In genomic region chr1:226660410-226661182, GRCh38 we compare ENCODE assay signal across 9 cellular contexts.
DNase-seq lines count a peak whose midpoint lies in the region; ATAC-seq and TF ChIP-seq lines count a peak whose summit lies in the region.
"Had no signal": no experiment of that assay in that cellular context is flagged by ENCODE, and none has a peak within 500 bp of the region (broad histone marks: within the 10 kb centered on the region; RNA-seq: fewer than 3 reads in every experiment).

No MANE protein-coding gene starts in this region.

- peaks cover 26% of the 10 kb centered on the region for H3K27me3 Mint-ChIP-seq in GM23338 (ENCODE audit: insufficient read depth, low read depth, poor library complexity)

- H3K9me3 ChIP-seq in SU-DHL-6 (ENCODE audit: insufficient read depth, low read length) (no peaks in the 10 kb centered on the region), prostate gland (no peaks in the 10 kb centered on the region), esophagus squamous epithelium (no peaks in the 10 kb centered on the region)

- H3K4me2 ChIP-seq in GM23338 (0 out of 2 replicates have a peak overlapping the region, but pooled peaks have one; percentile 48), SU-DHL-6 (ENCODE audit: low read depth, low read length, poor library complexity, severe bottlenecking) (peak overlapping the region; percentile 43)

- H3K79me2 ChIP-seq in GM23338 (replicated peaks; ENCODE audit: insufficient read depth) (no peaks in the 10 kb centered on the region), SU-DHL-6 (ENCODE audit: insufficient read depth, low read length) (peaks cover 20% of the 10 kb centered on the region)

- DNase-seq in GM23338 (ENCODE audit: low spot score): no peak
- peak; percentile 81 for DNase-seq in foreskin melanocyte
- no peak for DNase-seq in prostate gland (ENCODE audit: low spot score)
- DNase-seq in activated gamma-delta T cell treated with Interleukin-2 at 50 U/mL for 16 hours: no peak
- no peak for DNase-seq in HCEC 1CT
- DNase-seq in esophagus squamous epithelium (lab: John Stamatoyannopoulos, UW): no peak
- DNase-seq in NCI-H1105 (lab: John Stamatoyannopoulos, UW): no peak
- DNase-seq: NCI-H187 treated with DMSO at 0.1 percent for 48 hours had no signal

- H3K27me3 ChIP-seq in GM23338 (ENCODE audit: insufficient read depth) (no peaks in the 10 kb centered on the region), SU-DHL-6 (ENCODE audit: low read length) (no peaks in the 10 kb centered on the region), prostate gland (replicated peaks; ENCODE audit: insufficient read depth) (no peaks in the 10 kb centered on the region), esophagus squamous epithelium (no peaks in the 10 kb centered on the region)

- TF ChIP-seq CTCF in GM23338 (conservative IDR thresholded peaks at IDR 0.05; ENCODE audit: low read depth in 2 of 2): no peak
- TF ChIP-seq CTCF in SU-DHL-6 (IDR thresholded peaks at IDR 0.05; ENCODE audit: insufficient read depth, low read length, poor library complexity, severe bottlenecking): no peak
- TF ChIP-seq CTCF in prostate gland (IDR thresholded peaks at IDR 0.05): no peak
- TF ChIP-seq CTCF in esophagus squamous epithelium (IDR thresholded peaks at IDR 0.05): no peak

- H2AFZ ChIP-seq in GM23338 (no peak overlapping the region; the same call in 1 of the 2 replicates), SU-DHL-6 (ENCODE audit: low read depth, low read length, severe bottlenecking) (no peak overlapping the region)

- H3F3A ChIP-seq in GM23338 (replicated peaks; ENCODE audit: low read depth) (peaks cover 2% of the 10 kb centered on the region; the same call in 1 of the 2 replicates), SU-DHL-6 (ENCODE audit: insufficient read depth) (peaks cover 35% of the 10 kb centered on the region)

- 62% methylated on average over 17 of the region's 17 CpGs for WGBS in prostate gland
- WGBS in esophagus squamous epithelium, 2 donors: 53 to 78% methylated on average over 15 to 16 of the region's 17 CpGs

- peak overlapping the region; percentile 42; the same call in 1 of the 2 replicates for H3K9ac ChIP-seq in SU-DHL-6 (ENCODE audit: low read length)

- intact Hi-C loops in prostate gland (cut with DNase I) (loop anchor here (5.0 kb wide), 1 partner anchor 77 kb away; the partner anchor contains the start of gene ITPKB), esophagus squamous epithelium (cut with DNase I) (no loop called here)

- H3K4me1 ChIP-seq in GM23338 (ENCODE audit: insufficient read depth): peaks cover 33% of the 10 kb centered on the region
- peaks cover 55% of the 10 kb centered on the region for H3K4me1 ChIP-seq in prostate gland (replicated peaks)
- H3K4me1 ChIP-seq in esophagus squamous epithelium: peaks cover 0 to 99% (median 88%) of the 10 kb centered on the region in 3 donors

- H4K20me1 ChIP-seq in GM23338 (replicated peaks; ENCODE audit: insufficient read depth) (no peaks in the 10 kb centered on the region), SU-DHL-6 (ENCODE audit: low read depth, low read length) (no peaks in the 10 kb centered on the region)

- H3K4me1 Mint-ChIP-seq in GM23338: peaks cover 76% of the 10 kb centered on the region

- H3K9me3 Mint-ChIP-seq in GM23338: no peaks in the 10 kb centered on the region

- no peak; the same call in 2 of the 3 replicates for ATAC-seq in GM23338

- peak overlapping the region; percentile 41; the same call in 1 of the 2 replicates for H3K27ac Mint-ChIP-seq in GM23338

- TF ChIP-seq POLR2A in prostate gland (IDR thresholded peaks at IDR 0.05): no peak
- peak in 1 of 4 donors; percentile 7 for TF ChIP-seq POLR2A in esophagus squamous epithelium (IDR thresholded peaks at IDR 0.05)

- H3K4me3 ChIP-seq in GM23338: no peak overlapping the region
- H3K4me3 ChIP-seq in SU-DHL-6 (ENCODE audit: insufficient read depth, low read length, poor library complexity, severe bottlenecking): no peak overlapping the region
- H3K4me3 ChIP-seq in prostate gland: no peak overlapping the region
- H3K4me3 ChIP-seq in esophagus squamous epithelium: no peak overlapping the region

- H3K27ac ChIP-seq in GM23338 (ENCODE audit: low read depth) (no peak overlapping the region), SU-DHL-6 (ENCODE audit: low read depth, low read length) (peak overlapping the region; percentile 88), prostate gland (peak overlapping the region; percentile 62 to 74), esophagus squamous epithelium (peak overlapping the region in 1 of 4 donors; percentile 86)

- no peaks in the 10 kb centered on the region for H3K9me2 ChIP-seq in GM23338 (ENCODE audit: insufficient read depth)
- H3K9me2 ChIP-seq in SU-DHL-6 (replicated peaks; ENCODE audit: insufficient read depth, low read length): no peaks in the 10 kb centered on the region

- H3K4me3 Mint-ChIP-seq in GM23338: no peak overlapping the region

- no peaks in the 10 kb centered on the region for H3K36me3 ChIP-seq in GM23338 (ENCODE audit: insufficient read depth)
- no peaks in the 10 kb centered on the region for H3K36me3 ChIP-seq in SU-DHL-6 (ENCODE audit: low read length)
- H3K36me3 ChIP-seq in prostate gland: no peaks in the 10 kb centered on the region
- no peaks in the 10 kb centered on the region for H3K36me3 ChIP-seq in esophagus squamous epithelium

- no peaks in the 10 kb centered on the region for H3K36me3 Mint-ChIP-seq in GM23338 (ENCODE audit: low read depth)

TF ChIP-seq in GM23338, 12 proteins besides CTCF, POLR2A, EP300 and RAD21:
- no peak for TF ChIP-seq ZNF462 (CRISPR knock-in tag; IDR thresholded peaks at IDR 0.05)
- no peak for TF ChIP-seq EZH2phosphoT487 (IDR thresholded peaks at IDR 0.05; ENCODE audit: unreplicated experiment)
